Comparison of ENCODE assay signal across 12 cellular contexts in genomic region chr22:37898441-37899181, GRCh38. TPM values are rescaled to one million over a fixed set of nuclear protein-coding genes. Genes with fewer than 3 reads are reported as not detected.
DNase-seq lines count a peak whose midpoint lies in the region; ATAC-seq, FAIRE-seq and TF ChIP-seq lines count a peak whose summit lies in the region.
"Had no signal": no experiment of that assay in that cellular context is flagged by ENCODE, and none has a peak within 500 bp of the region (broad histone marks: within the 10 kb centered on the region; RNA-seq: fewer than 3 reads in every experiment).

No MANE protein-coding gene starts in this region.

- no peak overlapping the region for H3K14ac ChIP-seq in H1 (ENCODE audit: insufficient read length)

- peak overlapping the region; percentile 20; the same call in 1 of the 2 replicates for H2BK15ac ChIP-seq in H1 (ENCODE audit: low read length)

- peak overlapping the region; percentile 33 to 48 for H3K27ac Mint-ChIP-seq in natural killer cell
- H3K27ac Mint-ChIP-seq in natural killer cell treated with Interleukin-12 subunit alpha and Interleukin-12 subunit beta and Interleukin-15 and Interleukin-18, amount 100 ng/mL, for 72 hours, result peak overlapping the region in 1 of 2 donors; percentile 66
- peak overlapping the region in 7 of 9 donors; percentile 64 to 87 (median 81) for H3K27ac Mint-ChIP-seq in naive thymus-derived CD4-positive, alpha-beta T cell
- H3K27ac Mint-ChIP-seq: activated naive CD4-positive, alpha-beta T cell treated with anti-CD3 and anti-CD28 coated beads, Interleukin-2, amount 50 U/mL, for 24 hours had no signal

- POLR2A ChIA-PET in H1 (lab: Charles Lee; ENCODE audit: partially characterized antibody), result interaction anchor here (0.7 to 9.8 kb wide), 13 partner anchors 10 to 94 kb away, joined by 3 to 150 read pairs (median 3); partner anchors contain the start of genes C22orf23, MICALL1 and POLR2F
- POLR2A ChIA-PET in naive thymus-derived CD4-positive, alpha-beta T cell (lab: Charles Lee), result interaction anchor here (0.6 to 0.7 kb wide), 2 partner anchors 16 to 509 kb away, joined by 3 to 4 read pairs; no protein-coding TSS in a partner anchor

- ATAC-seq in natural killer cell (no peak), HG03196 (IDR thresholded peaks at IDR 0.05; ENCODE audit: unreplicated experiment) (no peak)
- no peak for ATAC-seq in natural killer cell treated with Interleukin-12 subunit alpha and Interleukin-12 subunit beta and Interleukin-15 and Interleukin-18, amount 100 ng/mL, for 72 hours
- ATAC-seq in naive thymus-derived CD4-positive, alpha-beta T cell, result no peak

- H3K9me3 Mint-ChIP-seq in natural killer cell, result no peaks in the 10 kb centered on the region
- no peaks in the 10 kb centered on the region for H3K9me3 Mint-ChIP-seq in natural killer cell treated with Interleukin-12 subunit alpha and Interleukin-12 subunit beta and Interleukin-15 and Interleukin-18, amount 100 ng/mL, for 72 hours
- H3K9me3 Mint-ChIP-seq in naive thymus-derived CD4-positive, alpha-beta T cell, result peaks cover 0 to 3% (median 0%) of the 10 kb centered on the region in 11 donors
- H3K9me3 Mint-ChIP-seq: activated naive CD4-positive, alpha-beta T cell treated with anti-CD3 and anti-CD28 coated beads, Interleukin-2, amount 50 U/mL, for 24 hours had no signal

- peaks cover 16 to 24% (median 19%) of the 10 kb centered on the region in 4 experiments for H3K4me1 ChIP-seq in H1 (replicated peaks in 1 of 4; ENCODE audit: control insufficient read depth in 3 of 4, insufficient read depth in 4 of 4, low read length in 3 of 4)
- peaks cover 13 to 17% of the 10 kb centered on the region in 2 donors for H3K4me1 ChIP-seq in naive thymus-derived CD4-positive, alpha-beta T cell (ENCODE audit: control insufficient read depth in 2 of 2, insufficient read depth in 2 of 2, low read length in 2 of 2)
- H3K4me1 ChIP-seq in vagina, result peaks cover 64% of the 10 kb centered on the region

- H3K79me1 ChIP-seq in H1 (ENCODE audit: low read depth, low read length), result no peaks in the 10 kb centered on the region

- FAIRE-seq in H1 (lab: Jason Lieb, UNC), result no peak

- no peaks in the 10 kb centered on the region for H3K79me2 ChIP-seq in H1 (ENCODE audit: control insufficient read depth in 1 of 2, insufficient read depth in 2 of 2, low read length in 2 of 2)

- DNase-seq in natural killer cell, result no peak
- no peak for DNase-seq in natural killer cell treated with Interleukin-12 subunit alpha and Interleukin-12 subunit beta and Interleukin-15 and Interleukin-18, amount 100 ng/mL, for 72 hours (ENCODE audit: low spot score)
- DNase-seq in H1 (ENCODE audit: low read depth in 1 of 2, low spot score in 2 of 2), result peak in 1 of 2 experiments; percentile 60
- DNase-seq in naive thymus-derived CD4-positive, alpha-beta T cell, result no peak
- no peak for DNase-seq in vagina (ENCODE audit: extremely low spot score in 2 of 2)
- no peak for DNase-seq in DMS79 (lab: John Stamatoyannopoulos, UW)
- DNase-seq in T-helper 2 cell, result no peak
- DNase-seq: NCI-H1694 treated with DMSO at 0.1 percent for 48 hours had no signal

- intact Hi-C loops in natural killer cell (cut with micrococcal nuclease), result no loop called here
- intact Hi-C loops in naive thymus-derived CD4-positive, alpha-beta T cell (cut with micrococcal nuclease), result loop anchor here in 1 of 2 donors (5.0 kb wide), 1 partner anchor 34 kb away; no protein-coding TSS in a partner anchor
- intact Hi-C loops in vagina (cut with DNase I), result no loop called here

- TF ChIP-seq CTCF in natural killer cell (IDR thresholded peaks at IDR 0.05), result no peak
- no peak for TF ChIP-seq CTCF in H1 (IDR thresholded peaks at IDR 0.05; ENCODE audit: control extremely low read depth in 1 of 3, insufficient read depth in 1 of 3, low read depth in 1 of 3, low read length in 3 of 3)
- TF ChIP-seq CTCF in vagina (IDR thresholded peaks at IDR 0.05), result no peak

- TF ChIP-seq RAD21 in H1 (IDR thresholded peaks at IDR 0.05 in 1 of 2, conservative IDR thresholded peaks at IDR 0.05 in 1 of 2; ENCODE audit: low read depth in 2 of 2, low read length in 2 of 2), result no peak

- peak overlapping the region; percentile 1; the same call in 1 of the 2 replicates for H2BK20ac ChIP-seq in H1 (ENCODE audit: low read length)

- peak overlapping the region; percentile 80 for H4K8ac ChIP-seq in H1 (ENCODE audit: extremely low read depth, insufficient read depth, low read length)

- no peaks in the 10 kb centered on the region for H3K23me2 ChIP-seq in H1 (ENCODE audit: low read depth, low read length)

- H3K27me3 ChIP-seq in H1 (replicated peaks in 1 of 4; ENCODE audit: control insufficient read depth in 3 of 4, extremely low read depth in 1 of 4, insufficient read depth in 3 of 4, low read length in 3 of 4), result no peaks in the 10 kb centered on the region
- H3K27me3 ChIP-seq in naive thymus-derived CD4-positive, alpha-beta T cell (ENCODE audit: control insufficient read depth in 2 of 2, insufficient read depth in 2 of 2, low read length in 2 of 2), result no peaks in the 10 kb centered on the region
- no peaks in the 10 kb centered on the region for H3K27me3 ChIP-seq in vagina

- no peak overlapping the region for H3K23ac ChIP-seq in H1 (ENCODE audit: insufficient read length)

- peak overlapping the region; percentile 50 for H4K91ac ChIP-seq in H1 (replicated peaks; ENCODE audit: insufficient read length, low read length)

- WGBS in H1 (ENCODE audit: extremely low coverage in 1 of 2, insufficient coverage in 1 of 2, insufficient read length in 1 of 2, insufficient replicate concordance in 2 of 2, low coverage in 1 of 2, low lambda C conversion rate in 2 of 2, missing lambda C conversion rate in 1 of 2), 2 experiments, result 70% methylated on average over 8 of the region's 9 CpGs; no CpG with 5 or more reads in 1 of the 2 experiments

- no peak for TF ChIP-seq POLR2A in H1 (IDR thresholded peaks at IDR 0.05; ENCODE audit: control extremely low read depth in 1 of 2, low read depth in 2 of 2, low read length in 2 of 2)
- no peak for TF ChIP-seq POLR2A in vagina (IDR thresholded peaks at IDR 0.05)

- no peak overlapping the region for H3K9ac ChIP-seq in H1 (replicated peaks in 1 of 4; ENCODE audit: extremely low read depth in 1 of 4, low read depth in 3 of 4, low read length in 3 of 4)

- H2BK120ac ChIP-seq in H1 (replicated peaks; ENCODE audit: low read depth, low read length), result peak overlapping the region; percentile 72

- H4K5ac ChIP-seq in H1 (ENCODE audit: insufficient read length, low read depth, low read length), result peak overlapping the region; percentile 45

- no peak overlapping the region for H3K4me3 Mint-ChIP-seq in natural killer cell
- H3K4me3 Mint-ChIP-seq in natural killer cell treated with Interleukin-12 subunit alpha and Interleukin-12 subunit beta and Interleukin-15 and Interleukin-18, amount 100 ng/mL, for 72 hours, result no peak overlapping the region
- no peak overlapping the region for H3K4me3 Mint-ChIP-seq in naive thymus-derived CD4-positive, alpha-beta T cell
- H3K4me3 Mint-ChIP-seq: activated naive CD4-positive, alpha-beta T cell treated with anti-CD3 and anti-CD28 coated beads, Interleukin-2, amount 50 U/mL, for 24 hours had no signal

- H3K4ac ChIP-seq in H1 (replicated peaks; ENCODE audit: insufficient read length, low read depth, low read length), result peak overlapping the region; percentile 44

- H3K18ac ChIP-seq in H1 (ENCODE audit: extremely low read depth, low read length), result peak overlapping the region; percentile 48

- H3K9me3 ChIP-seq in H1 (ENCODE audit: insufficient read depth in 2 of 2, low read depth in 1 of 2, low read length in 1 of 2) (no peaks in the 10 kb centered on the region), vagina (no peaks in the 10 kb centered on the region)
- no peaks in the 10 kb centered on the region for H3K9me3 ChIP-seq in naive thymus-derived CD4-positive, alpha-beta T cell (ENCODE audit: control insufficient read depth in 2 of 3, low read length in 3 of 3)

- H3K36me3 Mint-ChIP-seq in natural killer cell, result no peaks in the 10 kb centered on the region
- no peaks in the 10 kb centered on the region for H3K36me3 Mint-ChIP-seq in natural killer cell treated with Interleukin-12 subunit alpha and Interleukin-12 subunit beta and Interleukin-15 and Interleukin-18, amount 100 ng/mL, for 72 hours
- H3K36me3 Mint-ChIP-seq in naive thymus-derived CD4-positive, alpha-beta T cell, result no peaks in the 10 kb centered on the region
- H3K36me3 Mint-ChIP-seq: activated naive CD4-positive, alpha-beta T cell treated with anti-CD3 and anti-CD28 coated beads, Interleukin-2, amount 50 U/mL, for 24 hours had no signal

- no peaks in the 10 kb centered on the region for H4K20me1 ChIP-seq in H1 (replicated peaks in 1 of 2; ENCODE audit: control insufficient read depth in 1 of 2, insufficient read depth in 2 of 2, low read length in 2 of 2)

- H2BK5ac ChIP-seq in H1 (ENCODE audit: low read depth, low read length), result peak overlapping the region; percentile 84; the same call in 1 of the 2 replicates

- H3K36me3 ChIP-seq in H1 (ENCODE audit: control insufficient read depth in 2 of 4, insufficient read depth in 4 of 4, low read length in 3 of 4) (no peaks in the 10 kb centered on the region; a peak in 1 of 8 replicates), vagina (no peaks in the 10 kb centered on the region)
- no peaks in the 10 kb centered on the region for H3K36me3 ChIP-seq in naive thymus-derived CD4-positive, alpha-beta T cell (ENCODE audit: control insufficient read depth in 2 of 3, insufficient read depth in 3 of 3, low read length in 3 of 3)

- 0 out of 2 replicates have a peak overlapping the region, but pooled peaks have one; percentile 21 for H3K27ac ChIP-seq in H1 (ENCODE audit: low read depth, low read length)
- no peak overlapping the region for H3K27ac ChIP-seq in naive thymus-derived CD4-positive, alpha-beta T cell (ENCODE audit: low read depth, low read length)
- H3K27ac ChIP-seq in vagina, result peak overlapping the region; percentile 71
- H3K27ac ChIP-seq: C4-2B had no signal

- no peaks in the 10 kb centered on the region for H3K27me3 Mint-ChIP-seq in natural killer cell (ENCODE audit: low read depth in 2 of 2)
- H3K27me3 Mint-ChIP-seq in natural killer cell treated with Interleukin-12 subunit alpha and Interleukin-12 subunit beta and Interleukin-15 and Interleukin-18, amount 100 ng/mL, for 72 hours, result no peaks in the 10 kb centered on the region
- H3K27me3 Mint-ChIP-seq in naive thymus-derived CD4-positive, alpha-beta T cell, result no peaks in the 10 kb centered on the region
- H3K27me3 Mint-ChIP-seq: activated naive CD4-positive, alpha-beta T cell treated with anti-CD3 and anti-CD28 coated beads, Interleukin-2, amount 50 U/mL, for 24 hours had no signal

- H3K4me3 ChIP-seq in H1 (ENCODE audit: extremely low read depth in 1 of 4, insufficient read depth in 2 of 4, low read depth in 3 of 4, low read length in 4 of 4) (no peak overlapping the region), vagina (no peak overlapping the region)
- no peak overlapping the region for H3K4me3 ChIP-seq in naive thymus-derived CD4-positive, alpha-beta T cell (ENCODE audit: low read length)

- TF ChIP-seq EP300 in H1 (IDR thresholded peaks at IDR 0.05; ENCODE audit: borderline replicate concordance in 1 of 2, low read depth in 2 of 2, low read length in 2 of 2), result no peak

- no peak overlapping the region for H2AFZ ChIP-seq in H1 (ENCODE audit: low read length)

- H3K4me1 Mint-ChIP-seq in natural killer cell, result peaks cover 10 to 15% of the 10 kb centered on the region in 2 donors
- peaks cover 17 to 21% of the 10 kb centered on the region in 2 donors for H3K4me1 Mint-ChIP-seq in natural killer cell treated with Interleukin-12 subunit alpha and Interleukin-12 subunit beta and Interleukin-15 and Interleukin-18, amount 100 ng/mL, for 72 hours (ENCODE audit: low read depth in 2 of 2)
- peaks cover 12 to 38% (median 25%) of the 10 kb centered on the region in 7 donors for H3K4me1 Mint-ChIP-seq in naive thymus-derived CD4-positive, alpha-beta T cell

- H3K56ac ChIP-seq in H1 (replicated peaks; ENCODE audit: insufficient read length, low read depth, low read length), result no peak overlapping the region

- no peak overlapping the region for H3K4me2 ChIP-seq in H1 (ENCODE audit: insufficient read depth in 1 of 2, low read depth in 2 of 2, low read length in 2 of 2)

- peak overlapping the region; percentile 39; the same call in 1 of the 2 replicates for H2BK12ac ChIP-seq in H1 (ENCODE audit: low read depth, low read length)

- 0 out of 2 replicates have a peak overlapping the region, but pooled peaks have one; percentile 47 for H2AK5ac ChIP-seq in H1 (ENCODE audit: low read depth, low read length)

- CTCF ChIA-PET in H1 (lab: Charles Lee; ENCODE audit: partially characterized antibody), result interaction anchor here (1.0 to 15.4 kb wide), 7 partner anchors 9 to 354 kb away, joined by 3 to 158 read pairs (median 5); no protein-coding TSS in a partner anchor
- CTCF ChIA-PET in naive thymus-derived CD4-positive, alpha-beta T cell (lab: Charles Lee), result interaction anchor here (0.6 kb wide), 1 partner anchor 99 kb away, joined by 3 read pairs; no protein-coding TSS in a partner anchor

RNA-seq across cellular contexts. Expression of gene MICALL1, which starts 7.5 kb away (rescaled TPM):
- 10 to 100 TPM; 24.6 to 34.3 (median 32.4) TPM for total RNA-seq in natural killer cell
- 10 to 100 TPM; 21.3 to 24.5 TPM for total RNA-seq in natural killer cell treated with Interleukin-12 subunit alpha and Interleukin-12 subunit beta and Interleukin-15 and Interleukin-18, amount 100 ng/mL, for 72 hours
- 25.8 and 32.1 TPM in 2 replicates for total RNA-seq in H1 (2021; fragmentation: NEBNext Ultra II Directional; extraction: Animal tissue kit (Norgen Biotek cat#: 25700))
- 17.7 and 23.4 TPM in 2 replicates for polyA plus RNA-seq in H1 (2011; rRNA removed)
- polyA plus RNA-seq in H1 (2011; cell fraction: cytosol; rRNA removed), result 14.9 TPM
- polyA plus RNA-seq in H1 (2011; cell fraction: nucleus; rRNA removed), result 22.0 TPM
- polyA plus RNA-seq in H1 (2012, experiment 1 of 2), result 15.6 to 22.2 TPM (median 20.4 TPM) in 4 replicates
- polyA plus RNA-seq in H1 (2012, experiment 2 of 2), result 17.6 TPM
- polyA plus RNA-seq in H1 (2013, experiment 1 of 2), result 14.6 TPM
- 15.0 TPM for polyA plus RNA-seq in H1 (2013, experiment 2 of 2)
- 19.8 and 22.6 TPM in 2 replicates for polyA minus RNA-seq in H1 (2011; rRNA and poly(A)+ RNA removed)
- 31.2 TPM for polyA minus RNA-seq in H1 (2011; cell fraction: cytosol; rRNA and poly(A)+ RNA removed)
- polyA minus RNA-seq in H1 (2011; cell fraction: nucleus; rRNA and poly(A)+ RNA removed), result 15.0 TPM
- 10 to 100 TPM; 22.2 to 40.0 (median 27.8) TPM for total RNA-seq in naive thymus-derived CD4-positive, alpha-beta T cell
- 1 to 10 TPM; 2.2 to 7.3 TPM for polyA plus RNA-seq in naive thymus-derived CD4-positive, alpha-beta T cell
- total RNA-seq in vagina, result 112 TPM

RNA-seq across cellular contexts. Expression of gene EIF3L, which starts 49.4 kb away (rescaled TPM):
- 100 to 1,000 TPM; 276 to 295 (median 291) TPM for total RNA-seq in natural killer cell
- 100 to 1,000 TPM; 271 to 340 TPM for total RNA-seq in natural killer cell treated with Interleukin-12 subunit alpha and Interleukin-12 subunit beta and Interleukin-15 and Interleukin-18, amount 100 ng/mL, for 72 hours
- total RNA-seq in H1 (2021; fragmentation: NEBNext Ultra II Directional; extraction: Animal tissue kit (Norgen Biotek cat#: 25700)), result 622 and 639 TPM in 2 replicates
- 588 and 886 TPM in 2 replicates for polyA plus RNA-seq in H1 (2011; rRNA removed)
- polyA plus RNA-seq in H1 (2011; cell fraction: cytosol; rRNA removed), result 739 TPM
- 433 TPM for polyA plus RNA-seq in H1 (2011; cell fraction: nucleus; rRNA removed)
- polyA plus RNA-seq in H1 (2012, experiment 1 of 2), result 891 to 952 TPM (median 929 TPM) in 4 replicates
- polyA plus RNA-seq in H1 (2012, experiment 2 of 2), result 202 TPM
- 533 TPM for polyA plus RNA-seq in H1 (2013, experiment 1 of 2)
- polyA plus RNA-seq in H1 (2013, experiment 2 of 2), result 561 TPM
- 1,196 and 1,601 TPM in 2 replicates for polyA minus RNA-seq in H1 (2011; rRNA and poly(A)+ RNA removed)
- polyA minus RNA-seq in H1 (2011; cell fraction: cytosol; rRNA and poly(A)+ RNA removed), result 274 TPM
- 247 TPM for polyA minus RNA-seq in H1 (2011; cell fraction: nucleus; rRNA and poly(A)+ RNA removed)
- total RNA-seq in naive thymus-derived CD4-positive, alpha-beta T cell, result 100 to 1,000 TPM; 383 to 586 (median 525) TPM
- 100 to 1,000 TPM; 338 to 419 TPM for polyA plus RNA-seq in naive thymus-derived CD4-positive, alpha-beta T cell
- 338 TPM for total RNA-seq in vagina

RNA-seq across cellular contexts. Expression of gene ANKRD54, which starts 54.5 kb away (rescaled TPM):
- total RNA-seq in natural killer cell (10 to 100 TPM; 23.0 to 28.7 (median 26.4) TPM), vagina (56.7 TPM)
- 10 to 100 TPM; 23.2 to 42.2 TPM for total RNA-seq in natural killer cell treated with Interleukin-12 subunit alpha and Interleukin-12 subunit beta and Interleukin-15 and Interleukin-18, amount 100 ng/mL, for 72 hours
- 13.3 and 13.7 TPM in 2 replicates for total RNA-seq in H1 (2021; fragmentation: NEBNext Ultra II Directional; extraction: Animal tissue kit (Norgen Biotek cat#: 25700))
- 16.7 and 18.8 TPM in 2 replicates for polyA plus RNA-seq in H1 (2011; rRNA removed)
- polyA plus RNA-seq in H1 (2011; cell fraction: cytosol; rRNA removed), result 22.3 TPM
- 26.7 TPM for polyA plus RNA-seq in H1 (2011; cell fraction: nucleus; rRNA removed)
- 9.5 to 15.4 TPM (median 13.8 TPM) in 4 replicates for polyA plus RNA-seq in H1 (2012, experiment 1 of 2)
- 11.9 TPM for polyA plus RNA-seq in H1 (2012, experiment 2 of 2)
- 12.3 TPM for polyA plus RNA-seq in H1 (2013, experiment 1 of 2)
- polyA plus RNA-seq in H1 (2013, experiment 2 of 2), result 12.1 TPM
- 8.4 and 11.3 TPM in 2 replicates for polyA minus RNA-seq in H1 (2011; rRNA and poly(A)+ RNA removed)
- polyA minus RNA-seq in H1 (2011; cell fraction: cytosol; rRNA and poly(A)+ RNA removed), result 12.0 TPM
- 10.5 TPM for polyA minus RNA-seq in H1 (2011; cell fraction: nucleus; rRNA and poly(A)+ RNA removed)
- 10 to 100 TPM; 18.9 to 26.2 (median 20.4) TPM for total RNA-seq in naive thymus-derived CD4-positive, alpha-beta T cell
- 10 to 100 TPM; 14.3 to 18.5 TPM for polyA plus RNA-seq in naive thymus-derived CD4-positive, alpha-beta T cell

RNA-seq across cellular contexts. Expression of gene C22orf23, which starts 54.8 kb away (rescaled TPM):
- total RNA-seq in natural killer cell (not detected), vagina (not detected)
- under 1 TPM in 1 of 2 donors, not detected in 1; 0.33 TPM for total RNA-seq in natural killer cell treated with Interleukin-12 subunit alpha and Interleukin-12 subunit beta and Interleukin-15 and Interleukin-18, amount 100 ng/mL, for 72 hours
- total RNA-seq in H1 (2021; fragmentation: NEBNext Ultra II Directional; extraction: Animal tissue kit (Norgen Biotek cat#: 25700)), result 0.21 and 0.54 TPM in 2 replicates
- 0.50 and 0.71 TPM in 2 replicates for polyA plus RNA-seq in H1 (2011; rRNA removed)
- polyA plus RNA-seq in H1 (2011; cell fraction: cytosol; rRNA removed), result 0.62 TPM
- 0.90 TPM for polyA plus RNA-seq in H1 (2011; cell fraction: nucleus; rRNA removed)
- polyA plus RNA-seq in H1 (2012, experiment 1 of 2), result 0.70 to 0.97 TPM (median 0.76 TPM) in 4 replicates
- 0.70 TPM for polyA plus RNA-seq in H1 (2012, experiment 2 of 2)
- polyA plus RNA-seq in H1 (2013, experiment 1 of 2), result 0.59 TPM
- 0.77 TPM for polyA plus RNA-seq in H1 (2013, experiment 2 of 2)
- 0.28 and 0.51 TPM in 2 replicates for polyA minus RNA-seq in H1 (2011; rRNA and poly(A)+ RNA removed)
- polyA minus RNA-seq in H1 (2011; cell fraction: cytosol; rRNA and poly(A)+ RNA removed), result not detected
- polyA minus RNA-seq in H1 (2011; cell fraction: nucleus; rRNA and poly(A)+ RNA removed), result not detected
- under 1 TPM in 1 of 5 experiments, not detected in 4; 0.31 TPM for total RNA-seq in naive thymus-derived CD4-positive, alpha-beta T cell
- polyA plus RNA-seq in naive thymus-derived CD4-positive, alpha-beta T cell, result not detected
- total RNA-seq: T-helper 1 cell treated with Interleukin-12 subunit alpha and Interleukin-12 subunit beta and Interleukin-4 antibody, amounts not matched to agents 30 ng/mL and 1 ng/mL, for 36 hours had no signal

RNA-seq across cellular contexts. Expression of gene POLR2F, which starts 54.9 kb away (rescaled TPM):
- total RNA-seq in natural killer cell, result 10 to 100 TPM; 38.7 to 40.6 (median 38.8) TPM
- total RNA-seq in natural killer cell treated with Interleukin-12 subunit alpha and Interleukin-12 subunit beta and Interleukin-15 and Interleukin-18, amount 100 ng/mL, for 72 hours, result 10 to 100 TPM; 65.2 to 96.3 TPM
- 150 and 160 TPM in 2 replicates for total RNA-seq in H1 (2021; fragmentation: NEBNext Ultra II Directional; extraction: Animal tissue kit (Norgen Biotek cat#: 25700))
- polyA plus RNA-seq in H1 (2011; rRNA removed), result 176 and 193 TPM in 2 replicates
- 218 TPM for polyA plus RNA-seq in H1 (2011; cell fraction: cytosol; rRNA removed)
- polyA plus RNA-seq in H1 (2011; cell fraction: nucleus; rRNA removed), result 122 TPM
- polyA plus RNA-seq in H1 (2012, experiment 1 of 2), result 205 to 242 TPM (median 231 TPM) in 4 replicates
- polyA plus RNA-seq in H1 (2012, experiment 2 of 2), result 111 TPM
- polyA plus RNA-seq in H1 (2013, experiment 1 of 2), result 192 TPM
- 197 TPM for polyA plus RNA-seq in H1 (2013, experiment 2 of 2)
- polyA minus RNA-seq in H1 (2011; rRNA and poly(A)+ RNA removed), result 15.5 and 27.1 TPM in 2 replicates
- 61.7 TPM for polyA minus RNA-seq in H1 (2011; cell fraction: cytosol; rRNA and poly(A)+ RNA removed)
- polyA minus RNA-seq in H1 (2011; cell fraction: nucleus; rRNA and poly(A)+ RNA removed), result 25.0 TPM
- total RNA-seq in naive thymus-derived CD4-positive, alpha-beta T cell, result 10 to 100 TPM; 25.9 to 67.8 (median 43.9) TPM
- 100 to 1,000 TPM; 108 to 137 TPM for polyA plus RNA-seq in naive thymus-derived CD4-positive, alpha-beta T cell
- total RNA-seq in vagina, result 57.9 TPM
